9 cellular contexts compared by ENCODE assay signal in genomic region chr9:83220737-83221136, GRCh38.
DNase-seq lines count a peak whose midpoint lies in the region; ATAC-seq and TF ChIP-seq lines count a peak whose summit lies in the region.
"Had no signal": no experiment of that assay in that cellular context is flagged by ENCODE, and none has a peak within 500 bp of the region (broad histone marks: within the 10 kb centered on the region; RNA-seq: fewer than 3 reads in every experiment).

No MANE protein-coding gene starts in this region.

- peak overlapping the region; percentile 24 for H3K27ac ChIP-seq in brain microvascular endothelial cell
- no peak overlapping the region for H3K27ac ChIP-seq in coronary artery
- H3K27ac ChIP-seq: thoracic aorta had no signal

- H3K27ac Mint-ChIP-seq in type B pancreatic cell, result peak overlapping the region; percentile 87

- H3K4me3 ChIP-seq in brain microvascular endothelial cell (ENCODE audit: low read depth, low read length) (no peak overlapping the region), coronary artery (no peak overlapping the region)

- intact Hi-C loops in left ventricle myocardium superior (cut with micrococcal nuclease) (no loop called here), Right ventricle myocardium superior (cut with DNase I) (no loop called here)

- peaks cover 20% of the 10 kb centered on the region for H3K4me1 Mint-ChIP-seq in type B pancreatic cell (ENCODE audit: unreplicated experiment)

- H3K36me3 ChIP-seq in brain microvascular endothelial cell (replicated peaks), result no peaks in the 10 kb centered on the region
- H3K36me3 ChIP-seq: thoracic aorta had no signal

- in situ Hi-C loops in brain microvascular endothelial cell (cut with HindIII; ENCODE audit: low pct_ligation_motif_present, low sequenced_read_pairs), result no loop called here

- peaks cover 3% of the 10 kb centered on the region for H3K27me3 Mint-ChIP-seq in type B pancreatic cell

- no peaks in the 10 kb centered on the region for H3K9me3 Mint-ChIP-seq in type B pancreatic cell

- no peak for DNase-seq in left ventricle myocardium superior
- no peak for DNase-seq in Right ventricle myocardium superior
- DNase-seq in brain microvascular endothelial cell, result peak; percentile 92
- no peak for DNase-seq in type B pancreatic cell (ENCODE audit: extremely low spot score, unreplicated experiment)
- DNase-seq in coronary artery (ENCODE audit: low spot score), result no peak
- no peak for DNase-seq in NCI-H2196 (lab: John Stamatoyannopoulos, UW; ENCODE audit: unreplicated experiment)
- no peak for DNase-seq in NCI-H2227 treated with DMSO at 0.1 percent for 48 hours (lab: John Stamatoyannopoulos, UW)

- peaks cover 2% of the 10 kb centered on the region for H3K36me3 Mint-ChIP-seq in type B pancreatic cell

- H3K4me3 Mint-ChIP-seq in type B pancreatic cell, result peak overlapping the region; percentile 93

- peak; percentile 9 for ATAC-seq in left ventricle myocardium superior
- ATAC-seq in Right ventricle myocardium superior (ENCODE audit: poor library complexity), result no peak
- ATAC-seq in HG03097 (IDR thresholded peaks at IDR 0.05; ENCODE audit: low FRiP score, unreplicated experiment), result peak; percentile 96

- TF ChIP-seq CTCF in brain microvascular endothelial cell (IDR thresholded peaks at IDR 0.05; ENCODE audit: low read depth, low read length, missing control alignments), result no peak
- TF ChIP-seq CTCF in type B pancreatic cell (conservative IDR thresholded peaks at IDR 0.05), result no peak
- TF ChIP-seq CTCF in coronary artery (IDR thresholded peaks at IDR 0.05), result no peak

- H3K27me3 ChIP-seq in brain microvascular endothelial cell (replicated peaks), result no peaks in the 10 kb centered on the region
